1 cellular context compared by ENCODE assay signal in genomic region chr11:46302866-46303265, GRCh38.
TF ChIP-seq lines count a peak whose summit lies in the region.

No MANE protein-coding gene starts in this region.

TF ChIP-seq in HepG2, 621 proteins besides CTCF, POLR2A, EP300 and RAD21 (continued from another document):
- TF ChIP-seq, protein P1, sequence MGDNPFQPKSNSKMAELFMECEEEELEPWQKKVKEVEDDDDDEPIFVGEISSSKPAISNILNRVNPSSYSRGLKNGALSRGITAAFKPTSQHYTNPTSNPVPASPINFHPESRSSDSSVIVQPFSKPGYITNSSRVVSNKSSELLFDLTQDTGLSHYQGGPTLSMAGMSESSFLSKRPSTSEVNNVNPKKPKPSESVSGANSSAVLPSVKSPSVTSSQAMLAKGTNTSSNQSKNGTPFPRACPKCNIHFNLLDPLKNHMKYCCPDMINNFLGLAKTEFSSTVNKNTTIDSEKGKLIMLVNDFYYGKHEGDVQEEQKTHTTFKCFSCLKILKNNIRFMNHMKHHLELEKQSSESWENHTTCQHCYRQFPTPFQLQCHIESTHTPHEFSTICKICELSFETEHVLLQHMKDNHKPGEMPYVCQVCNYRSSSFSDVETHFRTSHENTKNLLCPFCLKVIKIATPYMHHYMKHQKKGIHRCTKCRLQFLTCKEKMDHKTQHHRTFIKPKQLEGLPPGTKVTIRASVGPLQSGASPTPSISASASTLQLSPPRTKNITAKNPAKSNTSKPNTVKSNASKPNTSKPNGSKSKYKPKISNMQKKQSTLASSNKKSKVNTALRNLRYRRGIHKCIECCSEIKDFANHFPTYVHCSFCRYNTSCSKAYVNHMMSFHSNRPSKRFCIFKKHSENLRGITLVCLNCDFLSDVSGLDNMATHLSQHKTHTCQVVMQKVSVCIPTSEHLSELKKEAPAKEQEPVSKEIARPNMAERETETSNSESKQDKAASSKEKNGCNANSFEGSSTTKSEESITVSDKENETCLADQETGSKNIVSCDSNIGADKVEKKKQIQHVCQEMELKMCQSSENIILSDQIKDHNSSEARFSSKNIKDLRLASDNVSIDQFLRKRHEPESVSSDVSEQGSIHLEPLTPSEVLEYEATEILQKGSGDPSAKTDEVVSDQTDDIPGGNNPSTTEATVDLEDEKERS (CRISPR knock-in tag; IDR thresholded peaks at IDR 0.05) = no peak
- no peak for TF ChIP-seq ZSCAN31 (CRISPR knock-in tag; IDR thresholded peaks at IDR 0.05; ENCODE audit: low read depth)
- no peak for TF ChIP-seq SMARCC2 (IDR thresholded peaks at IDR 0.05)
- TF ChIP-seq, protein P2, sequence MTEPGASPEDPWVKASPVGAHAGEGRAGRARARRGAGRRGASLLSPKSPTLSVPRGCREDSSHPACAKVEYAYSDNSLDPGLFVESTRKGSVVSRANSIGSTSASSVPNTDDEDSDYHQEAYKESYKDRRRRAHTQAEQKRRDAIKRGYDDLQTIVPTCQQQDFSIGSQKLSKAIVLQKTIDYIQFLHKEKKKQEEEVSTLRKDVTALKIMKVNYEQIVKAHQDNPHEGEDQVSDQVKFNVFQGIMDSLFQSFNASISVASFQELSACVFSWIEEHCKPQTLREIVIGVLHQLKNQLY (CRISPR knock-in tag; IDR thresholded peaks at IDR 0.05) = no peak
- TF ChIP-seq ZNF713 (CRISPR knock-in tag; IDR thresholded peaks at IDR 0.05) = no peak
- no peak for TF ChIP-seq ZNF781 (CRISPR knock-in tag; IDR thresholded peaks at IDR 0.05; ENCODE audit: borderline replicate concordance, not compliant biosample characterization)
- TF ChIP-seq, protein P3, sequence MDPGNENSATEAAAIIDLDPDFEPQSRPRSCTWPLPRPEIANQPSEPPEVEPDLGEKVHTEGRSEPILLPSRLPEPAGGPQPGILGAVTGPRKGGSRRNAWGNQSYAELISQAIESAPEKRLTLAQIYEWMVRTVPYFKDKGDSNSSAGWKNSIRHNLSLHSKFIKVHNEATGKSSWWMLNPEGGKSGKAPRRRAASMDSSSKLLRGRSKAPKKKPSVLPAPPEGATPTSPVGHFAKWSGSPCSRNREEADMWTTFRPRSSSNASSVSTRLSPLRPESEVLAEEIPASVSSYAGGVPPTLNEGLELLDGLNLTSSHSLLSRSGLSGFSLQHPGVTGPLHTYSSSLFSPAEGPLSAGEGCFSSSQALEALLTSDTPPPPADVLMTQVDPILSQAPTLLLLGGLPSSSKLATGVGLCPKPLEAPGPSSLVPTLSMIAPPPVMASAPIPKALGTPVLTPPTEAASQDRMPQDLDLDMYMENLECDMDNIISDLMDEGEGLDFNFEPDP (CRISPR knock-in tag; conservative IDR thresholded peaks at IDR 0.05) = no peak
- no peak for TF ChIP-seq THYN1 (CRISPR knock-in tag; IDR thresholded peaks at IDR 0.05; ENCODE audit: borderline replicate concordance, low read depth)
TF ChIP-seq in HepG2: peak in this region for 0.
